Comparison of ENCODE assay signal across 8 cellular contexts in genomic region chr15:82832601-82833209, GRCh38. TPM values are rescaled to one million over a fixed set of nuclear protein-coding genes. Genes with fewer than 3 reads are reported as not detected.
A peak's percentile ranks its signal among the peaks of the same experiment; 100 is the strongest.
DNase-seq lines count a peak whose midpoint lies in the region; ATAC-seq lines count a peak whose summit lies in the region.

No MANE protein-coding gene starts in this region.

- intact Hi-C loops in head of caudate nucleus (cut with DNase I): no loop called here
- intact Hi-C loops in posterior vena cava (cut with DNase I): no loop called here

- ATAC-seq in GM21390 (IDR thresholded peaks at IDR 0.05; ENCODE audit: unreplicated experiment) (peak; percentile 89), HG03571 (IDR thresholded peaks at IDR 0.05; ENCODE audit: unreplicated experiment) (peak; percentile 83)

- DNase-seq in Daoy (ENCODE audit: low read depth) (peak; percentile 75), head of caudate nucleus (peak in 35 of 42 donors; percentile 20 to 86 (median 60)), stromal cell of bone marrow (ENCODE audit: low read depth) (peak; percentile 77), NCI-H2171 (lab: John Stamatoyannopoulos, UW) (no peak), posterior vena cava (ENCODE audit: low spot score) (no peak)
- peak; percentile 39 to 56 for DNase-seq in activated CD4-positive, alpha-beta T cell treated with anti-CD3 and anti-CD28 coated beads, Interleukin-2, amount 50 U/mL, for 48 hours

RNA-seq across cellular contexts. Expression of gene WHAMM, which starts 23.3 kb away (rescaled TPM):
- 2.5 and 3.2 TPM in 2 replicates for total RNA-seq in Daoy (2014; rRNA removed; shearing (Covaris generic))
- total RNA-seq in posterior vena cava: 1 to 10 TPM; 6.7 to 9.5 TPM

RNA-seq across cellular contexts. Expression of gene FSD2, which starts 26.8 kb away (rescaled TPM):
- not detected in 2 replicates for total RNA-seq in Daoy (2014; rRNA removed; shearing (Covaris generic))
- total RNA-seq in posterior vena cava: not detected

Comparison
In these comparisons a context has a peak if more than half of its experiments do, and no peak if none do; other contexts are left out.
1. DNase-seq: peak in Daoy (single experiment), activated CD4-positive, alpha-beta T cell treated with anti-CD3 and anti-CD28 coated beads, Interleukin-2, amount 50 U/mL, for 48 hours (2 of 2), head of caudate nucleus (35 of 42) and stromal cell of bone marrow (single experiment); none in NCI-H2171 (single experiment) and posterior vena cava (single experiment).